1 cellular context compared by ENCODE assay signal in the genomic region with DNA sequence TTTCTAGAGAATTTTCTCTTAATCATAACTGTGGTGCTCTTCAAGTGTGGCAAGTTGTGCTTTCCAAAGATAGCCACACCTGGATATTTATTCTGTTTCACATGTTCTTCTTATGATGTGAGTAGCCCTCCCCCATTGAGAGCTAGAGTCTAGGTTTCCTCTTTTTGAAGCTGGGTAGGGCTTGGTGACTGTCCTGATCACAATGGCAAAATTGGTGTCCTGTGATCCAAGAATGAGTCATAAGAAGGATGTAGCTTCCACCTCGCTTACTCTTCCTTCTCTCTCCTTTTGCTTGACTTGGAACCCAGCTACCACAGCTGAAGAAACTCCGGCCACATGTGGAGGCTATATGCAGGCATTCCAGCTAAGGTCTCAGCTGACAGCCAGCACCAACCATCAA.
TF ChIP-seq lines count a peak whose summit lies in the region.

No MANE protein-coding gene starts in this region.

TF ChIP-seq in K562, 482 proteins besides CTCF, POLR2A, EP300 and RAD21 (continued from another document):
- TF ChIP-seq ATF3 (IDR thresholded peaks at IDR 0.05) (peak; percentile 68; the same call in 1 of the 2 replicates), ATF3 (CRISPR knock-in tag; conservative IDR thresholded peaks at IDR 0.05) (no peak), FOSL1 (tag; conservative IDR thresholded peaks at IDR 0.05) (peak; percentile 87), FOS (IDR thresholded peaks at IDR 0.05; ENCODE audit: extremely low read depth, insufficient read length) (peak; percentile 11), SRSF3 (IDR thresholded peaks at IDR 0.05; ENCODE audit: insufficient read depth, low read length) (no peak), SMARCE1 (IDR thresholded peaks at IDR 0.05) (0 out of 2 replicates have a peak, but pooled peaks have one; percentile 13), JUND (IDR thresholded peaks at IDR 0.05; ENCODE audit: borderline replicate concordance, low read depth, low read length) (peak; percentile 76; the same call in 1 of the 2 replicates), JUND (tag; IDR thresholded peaks at IDR 0.05; ENCODE audit: borderline replicate concordance, low read depth, low read length) (peak; percentile 42; the same call in 1 of the 3 replicates), ARID3A (IDR thresholded peaks at IDR 0.05; ENCODE audit: borderline replicate concordance, low read depth, low read length) (no peak), JUN (IDR thresholded peaks at IDR 0.05; ENCODE audit: borderline replicate concordance, low read depth, low read length) (0 out of 2 replicates have a peak, but pooled peaks have one; percentile 57), JUN (CRISPR knock-in tag; IDR thresholded peaks at IDR 0.05; ENCODE audit: borderline replicate concordance) (no peak)
